Comparison of ENCODE assay signal across 26 cellular contexts in genomic region chr3:8020047-8020446, GRCh38.
"Had no signal": no experiment of that assay in that cellular context is flagged by ENCODE, and none has a peak within 500 bp of the region (broad histone marks: within the 10 kb centered on the region; RNA-seq: fewer than 3 reads in every experiment).

No MANE protein-coding gene starts in this region.

- H3K4me3 ChIP-seq: hepatocyte, left ventricle myocardium inferior, lung, mucosa of descending colon, pancreas, prostate gland, skin epidermis, suprapubic skin, thoracic aorta, tibial artery, uterus had no signal

- H3K27me3 Mint-ChIP-seq: naive thymus-derived CD4-positive, alpha-beta T cell; natural killer cell treated with Interleukin-12 subunit alpha and Interleukin-12 subunit beta and Interleukin-15 and Interleukin-18, amount 100 ng/mL, for 72 hours; stimulated activated naive B cell treated with anti-CD40 and anti-IgM and Interleukin-4, amounts not matched to agents 10 μg/mL and 1 μg/mL and 100 μg/mL, for 72 hours; stimulated activated naive CD8-positive, alpha-beta T cell treated with anti-CD3 and anti-CD28 coated beads, Interleukin-15, Interleukin-2, amounts not matched to agents 100 ng/mL and 50 ng/mL, for 24 hours; type B pancreatic cell had no signal

- H2AFZ ChIP-seq: hepatocyte had no signal

- H3K27me3 ChIP-seq: hepatocyte, pancreas, suprapubic skin, tibial artery, uterus had no signal

- H3K4me3 Mint-ChIP-seq: naive thymus-derived CD4-positive, alpha-beta T cell; natural killer cell treated with Interleukin-12 subunit alpha and Interleukin-12 subunit beta and Interleukin-15 and Interleukin-18, amount 100 ng/mL, for 72 hours; stimulated activated naive B cell treated with anti-CD40 and anti-IgM and Interleukin-4, amounts not matched to agents 10 μg/mL and 1 μg/mL and 100 μg/mL, for 72 hours; stimulated activated naive CD8-positive, alpha-beta T cell treated with anti-CD3 and anti-CD28 coated beads, Interleukin-15, Interleukin-2, amounts not matched to agents 100 ng/mL and 50 ng/mL, for 24 hours; type B pancreatic cell had no signal

- H3K27ac Mint-ChIP-seq: naive thymus-derived CD4-positive, alpha-beta T cell; natural killer cell treated with Interleukin-12 subunit alpha and Interleukin-12 subunit beta and Interleukin-15 and Interleukin-18, amount 100 ng/mL, for 72 hours; stimulated activated naive B cell treated with anti-CD40 and anti-IgM and Interleukin-4, amounts not matched to agents 10 μg/mL and 1 μg/mL and 100 μg/mL, for 72 hours; stimulated activated naive CD8-positive, alpha-beta T cell treated with anti-CD3 and anti-CD28 coated beads, Interleukin-15, Interleukin-2, amounts not matched to agents 100 ng/mL and 50 ng/mL, for 24 hours; type B pancreatic cell had no signal

- H3K9me3 ChIP-seq: pancreas, prostate gland had no signal

- H3K4me1 ChIP-seq: left ventricle myocardium inferior, pancreas, prostate gland, suprapubic skin, tibial artery, uterus had no signal

- DNase-seq: left ventricle myocardium inferior; mesendoderm; midbrain; mucosa of descending colon; naive thymus-derived CD4-positive, alpha-beta T cell; nucleus accumbens; pancreas; retina; right cardiac atrium; stimulated activated CD4-positive, alpha-beta T cell treated with anti-CD3 and anti-CD28 coated beads, Interleukin-12 subunit alpha, Interleukin-12 subunit beta, amount 100 ng/mL, for 4 hours; stimulated activated CD4-positive, alpha-beta T cell treated with anti-CD3 and anti-CD28 coated beads, Interleukin-15, amount 100 ng/mL, for 24 hours; stimulated activated CD4-positive, alpha-beta T cell treated with anti-CD3 and anti-CD28 coated beads, Interleukin-2, amount 100 ng/mL, for 24 hours; stimulated activated CD4-positive, alpha-beta T cell treated with anti-CD3 and anti-CD28 coated beads, Interleukin-4, amount 100 ng/mL, for 1 hour; stimulated activated naive B cell treated with anti-CD40 and anti-IgM and Interleukin-4, amounts not matched to agents 10 μg/mL and 1 μg/mL and 100 μg/mL, for 72 hours; tibial artery; uterus had no signal

- H3K79me2 ChIP-seq: hepatocyte had no signal

- H3K4me2 ChIP-seq: hepatocyte had no signal

- H3K36me3 ChIP-seq: left ventricle myocardium inferior, pancreas, prostate gland, suprapubic skin, thoracic aorta, tibial artery, uterus had no signal

- H3K36me3 Mint-ChIP-seq: natural killer cell treated with Interleukin-12 subunit alpha and Interleukin-12 subunit beta and Interleukin-15 and Interleukin-18, amount 100 ng/mL, for 72 hours; stimulated activated naive B cell treated with anti-CD40 and anti-IgM and Interleukin-4, amounts not matched to agents 10 μg/mL and 1 μg/mL and 100 μg/mL, for 72 hours; type B pancreatic cell had no signal

- ATAC-seq: mucosa of descending colon; naive thymus-derived CD4-positive, alpha-beta T cell; natural killer cell treated with Interleukin-12 subunit alpha and Interleukin-12 subunit beta and Interleukin-15 and Interleukin-18, amount 100 ng/mL, for 72 hours; pancreas; right cardiac atrium; sciatic nerve; stimulated activated naive B cell treated with anti-CD40 and anti-IgM and Interleukin-4, amounts not matched to agents 10 μg/mL and 1 μg/mL and 100 μg/mL, for 72 hours had no signal

- H3K4me1 Mint-ChIP-seq: naive thymus-derived CD4-positive, alpha-beta T cell; stimulated activated naive B cell treated with anti-CD40 and anti-IgM and Interleukin-4, amounts not matched to agents 10 μg/mL and 1 μg/mL and 100 μg/mL, for 72 hours had no signal

- H3K27ac ChIP-seq: hepatocyte, left ventricle myocardium inferior, pancreas, prostate gland, skin epidermis, suprapubic skin, thoracic aorta, tibial artery, uterus had no signal

- H3K9me3 Mint-ChIP-seq: natural killer cell treated with Interleukin-12 subunit alpha and Interleukin-12 subunit beta and Interleukin-15 and Interleukin-18, amount 100 ng/mL, for 72 hours had no signal
